Comparison of ENCODE assay signal across 24 cellular contexts in genomic region chr15:64944961-64945360, GRCh38.
"Had no signal": no experiment of that assay in that cellular context is flagged by ENCODE, and none has a peak within 500 bp of the region (broad histone marks: within the 10 kb centered on the region; RNA-seq: fewer than 3 reads in every experiment).

No MANE protein-coding gene starts in this region.

- H3K36me3 ChIP-seq: breast epithelium, Peyer's patch had no signal

- H3K9me3 ChIP-seq: breast epithelium, Peyer's patch had no signal

- H3K9me3 Mint-ChIP-seq: activated CD4-positive, alpha-beta memory T cell treated with anti-CD3 and anti-CD28 coated beads for 36 hours; activated CD4-positive, alpha-beta T cell treated with anti-CD3 and anti-CD28 coated beads, Interleukin-2, amount 10 ng/mL, durations not matched to agents 7 days and 5 days; activated naive CD4-positive, alpha-beta T cell treated with anti-CD3 and anti-CD28 coated beads, Interleukin-2, amount 50 U/mL, for 24 hours; activated T-cell treated with anti-CD3 and anti-CD28 coated beads, Interleukin-2, amount 50 U/mL, for 72 hours; activated T-helper 2 cell treated with anti-CD3 and anti-CD28 coated beads, Interferon-gamma antibody, Interleukin-2, Interleukin-4, amounts not matched to agents 10 μg/mL and 5 μg/mL and 100 μg/mL, durations not matched to agents 14 hours and 24 hours and 36 hours; T-helper 1 cell treated with Interleukin-12 subunit alpha and Interleukin-12 subunit beta and Interleukin-4 antibody, amounts not matched to agents 30 μg/mL and 1 μg/mL, for 36 hours had no signal

- H3K27ac Mint-ChIP-seq: activated CD4-positive, alpha-beta memory T cell treated with anti-CD3 and anti-CD28 coated beads for 36 hours; activated CD4-positive, alpha-beta T cell treated with anti-CD3 and anti-CD28 coated beads, Interleukin-2, amount 10 ng/mL, durations not matched to agents 7 days and 5 days; activated naive CD4-positive, alpha-beta T cell treated with anti-CD3 and anti-CD28 coated beads, Interleukin-2, amount 50 U/mL, for 24 hours; activated T-cell treated with anti-CD3 and anti-CD28 coated beads, Interleukin-2, amount 50 U/mL, for 72 hours; activated T-helper 2 cell treated with anti-CD3 and anti-CD28 coated beads, Interferon-gamma antibody, Interleukin-2, Interleukin-4, amounts not matched to agents 10 μg/mL and 5 μg/mL and 100 μg/mL, durations not matched to agents 14 hours and 24 hours and 36 hours; T-helper 1 cell treated with Interleukin-12 subunit alpha and Interleukin-12 subunit beta and Interleukin-4 antibody, amounts not matched to agents 30 μg/mL and 1 μg/mL, for 36 hours had no signal

- H3K36me3 Mint-ChIP-seq: activated CD4-positive, alpha-beta memory T cell treated with anti-CD3 and anti-CD28 coated beads for 36 hours had no signal

- H3K27ac ChIP-seq: breast epithelium, Peyer's patch had no signal

- H3K4me3 Mint-ChIP-seq: activated CD4-positive, alpha-beta memory T cell treated with anti-CD3 and anti-CD28 coated beads for 36 hours; activated CD4-positive, alpha-beta T cell treated with anti-CD3 and anti-CD28 coated beads, Interleukin-2, amount 10 ng/mL, durations not matched to agents 7 days and 5 days; activated naive CD4-positive, alpha-beta T cell treated with anti-CD3 and anti-CD28 coated beads, Interleukin-2, amount 50 U/mL, for 24 hours; activated T-cell treated with anti-CD3 and anti-CD28 coated beads, Interleukin-2, amount 50 U/mL, for 72 hours; T-helper 1 cell treated with Interleukin-12 subunit alpha and Interleukin-12 subunit beta and Interleukin-4 antibody, amounts not matched to agents 30 μg/mL and 1 μg/mL, for 36 hours had no signal

- H3K4me3 ChIP-seq: breast epithelium, Peyer's patch had no signal

- ATAC-seq: activated T-cell treated with anti-CD3 and anti-CD28 coated beads, Interleukin-2, amount 50 U/mL, for 72 hours had no signal

- DNase-seq: activated CD4-positive, alpha-beta memory T cell treated with anti-CD3 and anti-CD28 coated beads for 36 hours; activated CD4-positive, alpha-beta T cell treated with anti-CD3 and anti-CD28 coated beads, Interleukin-2, amount 10 ng/mL, durations not matched to agents 7 days and 5 days; activated CD4-positive, CD25-positive, alpha-beta regulatory T cell; activated gamma-delta T cell treated with Interleukin-2 at 50 U/mL for 16 hours; activated T-cell treated with anti-CD3 and anti-CD28 coated beads, Interleukin-2, amount 50 U/mL, for 72 hours; aorta; central memory CD4-positive, alpha-beta T cell; KG1; NCI-H1048; NCI-H146; NCI-H187 treated with DMSO at 0.1 percent for 48 hours; NCI-H2171; NCI-H2227 treated with DMSO at 0.1 percent for 48 hours; NCI-H446 treated with DMSO at 0.1 percent for 48 hours; NCI-H524 treated with DMSO at 0.1 percent for 48 hours; NCI-H774; NK-92 treated with Interleukin-12 subunit alpha and Interleukin-12 subunit beta, amount 100 ng/mL, for 24 hours; Peyer's patch; SHP77 treated with DMSO at 0.1 percent for 48 hours; T1000 had no signal

- H3K27me3 ChIP-seq: breast epithelium, Peyer's patch had no signal

- H3K27me3 Mint-ChIP-seq: activated CD4-positive, alpha-beta memory T cell treated with anti-CD3 and anti-CD28 coated beads for 36 hours; activated CD4-positive, alpha-beta T cell treated with anti-CD3 and anti-CD28 coated beads, Interleukin-2, amount 10 ng/mL, durations not matched to agents 7 days and 5 days; activated naive CD4-positive, alpha-beta T cell treated with anti-CD3 and anti-CD28 coated beads, Interleukin-2, amount 50 U/mL, for 24 hours had no signal

- H3K4me1 ChIP-seq: breast epithelium, Peyer's patch had no signal

- H3K4me1 Mint-ChIP-seq: activated CD4-positive, alpha-beta T cell treated with anti-CD3 and anti-CD28 coated beads, Interleukin-2, amount 10 ng/mL, durations not matched to agents 7 days and 5 days; activated naive CD4-positive, alpha-beta T cell treated with anti-CD3 and anti-CD28 coated beads, Interleukin-2, amount 50 U/mL, for 24 hours had no signal
